ENCODE assay signal across 8 cellular contexts in genomic region chr1:93681095-93681548, GRCh38. TPM values are rescaled to one million over a fixed set of nuclear protein-coding genes. Genes with fewer than 3 reads are reported as not detected.
DNase-seq lines count a peak whose midpoint lies in the region; ATAC-seq and TF ChIP-seq lines count a peak whose summit lies in the region.

No MANE protein-coding gene starts in this region.

- no peak overlapping the region for H3K4me3 ChIP-seq in CD4-positive, alpha-beta memory T cell (ENCODE audit: low read length in 2 of 2)
- peak overlapping the region; percentile 82 for H3K4me3 ChIP-seq in HUES48 (ENCODE audit: low read depth, low read length)
- H3K4me3 ChIP-seq in liver (ENCODE audit: low read depth in 1 of 3, low read length in 3 of 3): peak overlapping the region in 2 of 3 donors; percentile 40 to 77
- peak overlapping the region; percentile 75 to 87 for H3K4me3 ChIP-seq in testis

- no peaks in the 10 kb centered on the region for H3K9me3 ChIP-seq in CD4-positive, alpha-beta memory T cell (ENCODE audit: control insufficient read depth in 1 of 2, low read length in 2 of 2)
- H3K9me3 ChIP-seq in HUES48 (ENCODE audit: control insufficient read depth, insufficient read depth, low read length) (no peaks in the 10 kb centered on the region), liver (ENCODE audit: control insufficient read depth in 4 of 4, low read length in 3 of 4) (no peaks in the 10 kb centered on the region), testis (no peaks in the 10 kb centered on the region)

- no peak for TF ChIP-seq RAD21 in liver (IDR thresholded peaks at IDR 0.05)

- no peak for DNase-seq in CD4-positive, alpha-beta memory T cell
- DNase-seq in MCF 10A (ENCODE audit: unreplicated experiment) (no peak), testis (peak; percentile 34), NOMO-1 treated with dmso at 0.1 percent for 144 hours (lab: John Stamatoyannopoulos, UW; ENCODE audit: unreplicated experiment) (no peak), SHP77 (lab: John Stamatoyannopoulos, UW) (no peak)

- CTCF ChIA-PET in CD4-positive, alpha-beta memory T cell (lab: Charles Lee; ENCODE audit: partially characterized antibody): interaction anchor here (1.2 to 1.3 kb wide), 2 partner anchors 9 to 14 kb away, joined by 3 to 5 read pairs; no protein-coding TSS in a partner anchor
- CTCF ChIA-PET in MCF 10A (lab: Yijun Ruan, JAX): interaction anchor here (0.7 to 4.0 kb wide), 21 partner anchors 9 to 352 kb away, joined by 3 to 28 read pairs (median 4); no protein-coding TSS in a partner anchor

- TF ChIP-seq CTCF in MCF 10A (IDR thresholded peaks at IDR 0.05; ENCODE audit: unreplicated experiment) (no peak), liver (IDR thresholded peaks at IDR 0.05; ENCODE audit: low read depth, low read length, missing input control) (no peak), testis (IDR thresholded peaks at IDR 0.05) (no peak)

- no TSS peak for BruUV-seq in MCF 10A (replicated peaks; lab: Mats Ljungman, UMichigan)

- peak overlapping the region in 2 of 7 donors; percentile 2 to 74 for H3K27ac Mint-ChIP-seq in CD4-positive, alpha-beta memory T cell
- peak overlapping the region; percentile 94 for H3K27ac Mint-ChIP-seq in MCF 10A (ENCODE audit: low read depth, unreplicated experiment)

- H3K27me3 ChIP-seq in CD4-positive, alpha-beta memory T cell (ENCODE audit: insufficient read depth, low read length): peaks cover 7% of the 10 kb centered on the region
- H3K27me3 ChIP-seq in HUES48 (ENCODE audit: control insufficient read depth, insufficient read depth, low read length): peaks cover 23% of the 10 kb centered on the region
- no peaks in the 10 kb centered on the region for H3K27me3 ChIP-seq in liver (ENCODE audit: control insufficient read depth in 4 of 4, insufficient read depth in 4 of 4, low read length in 3 of 4)
- no peaks in the 10 kb centered on the region for H3K27me3 ChIP-seq in testis

- no peak overlapping the region for H3K27ac ChIP-seq in CD4-positive, alpha-beta memory T cell (ENCODE audit: low read depth, low read length)
- H3K27ac ChIP-seq in HUES48 (ENCODE audit: low read depth, low read length): peak overlapping the region; percentile 85
- peak overlapping the region; percentile 26 to 55 for H3K27ac ChIP-seq in liver (ENCODE audit: low read depth in 1 of 2, low read length in 2 of 2)
- peak overlapping the region; percentile 71 to 96 for H3K27ac ChIP-seq in testis

- peaks cover 24 to 39% of the 10 kb centered on the region in 2 donors for H3K27me3 Mint-ChIP-seq in CD4-positive, alpha-beta memory T cell
- no peaks in the 10 kb centered on the region for H3K27me3 Mint-ChIP-seq in MCF 10A (ENCODE audit: insufficient read depth, unreplicated experiment)

- H3K36me3 ChIP-seq in CD4-positive, alpha-beta memory T cell (ENCODE audit: insufficient read depth, low read length): no peaks in the 10 kb centered on the region
- H3K36me3 ChIP-seq in HUES48 (ENCODE audit: control insufficient read depth, insufficient read depth, low read length) (no peaks in the 10 kb centered on the region), liver (ENCODE audit: control insufficient read depth in 4 of 4, insufficient read depth in 3 of 4, low read depth in 1 of 4, low read length in 3 of 4) (no peaks in the 10 kb centered on the region), testis (ENCODE audit: low read depth, missing control alignments) (no peaks in the 10 kb centered on the region)

- H3K4me1 Mint-ChIP-seq in CD4-positive, alpha-beta memory T cell: peaks cover 9 to 17% (median 11%) of the 10 kb centered on the region in 4 donors
- peaks cover 37% of the 10 kb centered on the region for H3K4me1 Mint-ChIP-seq in MCF 10A (ENCODE audit: insufficient read depth, unreplicated experiment)

- intact Hi-C loops in CD4-positive, alpha-beta memory T cell (cut with micrococcal nuclease): no loop called here
- intact Hi-C loops in MCF 10A (cut with micrococcal nuclease): loop anchor here (1.0 to 2.0 kb wide), 3 partner anchors 58 to 238 kb away; no protein-coding TSS in a partner anchor
- intact Hi-C loops in testis (cut with DNase I; ENCODE audit: low total_unique reads): no loop called here

- peak overlapping the region; percentile 74 to 88 (median 84) for H3K4me3 Mint-ChIP-seq in CD4-positive, alpha-beta memory T cell
- peak overlapping the region; percentile 86 for H3K4me3 Mint-ChIP-seq in MCF 10A (ENCODE audit: unreplicated experiment)

- POLR2A ChIA-PET in CD4-positive, alpha-beta memory T cell (lab: Charles Lee; ENCODE audit: partially characterized antibody): no interaction called here
- POLR2A ChIA-PET in MCF 10A (lab: Yijun Ruan, JAX): interaction anchor here (0.6 to 7.7 kb wide), 21 partner anchors 11 to 238 kb away, joined by 3 to 117 read pairs (median 7); partner anchors contain the start of gene DNTTIP2

- WGBS in liver: 2% methylated on average over 42 of the region's 42 CpGs
- WGBS in testis, 2 donors: 0 to 1% methylated on average over 10 to 35 of the region's 42 CpGs

- peaks cover 10% of the 10 kb centered on the region for H3K4me1 ChIP-seq in CD4-positive, alpha-beta memory T cell (ENCODE audit: insufficient read depth, low read length)
- peaks cover 31% of the 10 kb centered on the region for H3K4me1 ChIP-seq in HUES48 (ENCODE audit: control insufficient read depth, insufficient read depth, low read length)
- peaks cover 0 to 15% (median 6%) of the 10 kb centered on the region in 4 donors for H3K4me1 ChIP-seq in liver (ENCODE audit: control insufficient read depth in 4 of 4, insufficient read depth in 4 of 4, low read length in 3 of 4)
- peaks cover 6% of the 10 kb centered on the region for H3K4me1 ChIP-seq in testis

- H3K9me3 Mint-ChIP-seq in CD4-positive, alpha-beta memory T cell: peaks cover 0 to 2% (median 0%) of the 10 kb centered on the region in 8 donors
- no peaks in the 10 kb centered on the region for H3K9me3 Mint-ChIP-seq in MCF 10A (ENCODE audit: unreplicated experiment)

- peak; percentile 23 for ATAC-seq in GM21367 (IDR thresholded peaks at IDR 0.05; ENCODE audit: unreplicated experiment)

- TF ChIP-seq POLR2A in testis (IDR thresholded peaks at IDR 0.05): no peak

- peak overlapping the region; percentile 57 for H3K9ac ChIP-seq in HUES48 (ENCODE audit: low read depth, low read length)
- no peak overlapping the region for H3K9ac ChIP-seq in liver (ENCODE audit: low read depth in 1 of 2, low read length in 2 of 2)

- H3K36me3 Mint-ChIP-seq in CD4-positive, alpha-beta memory T cell: no peaks in the 10 kb centered on the region
- peaks cover 20% of the 10 kb centered on the region for H3K36me3 Mint-ChIP-seq in MCF 10A (ENCODE audit: insufficient read depth, unreplicated experiment)

TF ChIP-seq in liver, 16 proteins besides CTCF, POLR2A, EP300 and RAD21:
- TF ChIP-seq JUND (IDR thresholded peaks at IDR 0.05): no peak
- TF ChIP-seq ATF3 (IDR thresholded peaks at IDR 0.05): no peak
- TF ChIP-seq HNF4G (IDR thresholded peaks at IDR 0.05): no peak
- no peak for TF ChIP-seq YY1 (IDR thresholded peaks at IDR 0.05)
- TF ChIP-seq TAF1 (conservative IDR thresholded peaks at IDR 0.05): no peak
- no peak for TF ChIP-seq RXRA (IDR thresholded peaks at IDR 0.05)
- TF ChIP-seq ZBTB33 (IDR thresholded peaks at IDR 0.05): no peak

RNA-seq across cellular contexts. Expression of gene BCAR3, which starts 0.5 kb away (rescaled TPM):
- total RNA-seq in CD4-positive, alpha-beta memory T cell: 1 to 10 TPM; 1.0 to 1.2 TPM
- under 1 TPM; 0.39 to 0.49 TPM for polyA plus RNA-seq in CD4-positive, alpha-beta memory T cell
- 83.6 and 130 TPM in 2 replicates for total RNA-seq in MCF 10A (2022)
- 1 to 10 TPM; 2.8 to 8.0 TPM for total RNA-seq in liver
- 10 to 100 TPM in 1 of 2 donors, 1 to 10 TPM in 1; 7.4 to 10.3 TPM for polyA plus RNA-seq in liver
- total RNA-seq in testis: 10 to 100 TPM; 42.9 to 55.9 TPM
- polyA plus RNA-seq in testis (ENCODE audit: insufficient read depth, low read depth, low replicate concordance): 23.2 TPM

Comparison
In these comparisons a context has a peak if more than half of its experiments do, and no peak if none do; other contexts are left out.
1. H3K4me3 ChIP-seq: peak in HUES48 (single experiment), liver (2 of 3) and testis (2 of 2); none in CD4-positive, alpha-beta memory T cell (0 of 2).